8 cellular contexts compared by ENCODE assay signal in genomic region chr1:204127597-204128242, GRCh38. TPM values are rescaled to one million over a fixed set of nuclear protein-coding genes. Genes with fewer than 3 reads are reported as not detected.
DNase-seq lines count a peak whose midpoint lies in the region; ATAC-seq and TF ChIP-seq lines count a peak whose summit lies in the region.

No MANE protein-coding gene starts in this region.

- no peak overlapping the region for H3K4me3 Mint-ChIP-seq in MCF 10A (ENCODE audit: unreplicated experiment)

- H3K27me3 ChIP-seq in stomach = no peaks in the 10 kb centered on the region

- H3K4me1 Mint-ChIP-seq in MCF 10A (ENCODE audit: insufficient read depth, unreplicated experiment) = peaks cover 55% of the 10 kb centered on the region

- peaks cover 39% of the 10 kb centered on the region for H3K36me3 Mint-ChIP-seq in MCF 10A (ENCODE audit: insufficient read depth, unreplicated experiment)

- no TSS peak for BruUV-seq in MCF 10A (replicated peaks; lab: Mats Ljungman, UMichigan)

- peak; percentile 51 for DNase-seq in Caki2 (ENCODE audit: low read depth)
- DNase-seq in HS-5 (ENCODE audit: low read depth) = peak; percentile 60
- peak; percentile 54 for DNase-seq in NCI-H774 (lab: John Stamatoyannopoulos, UW)
- DNase-seq in MCF 10A (ENCODE audit: unreplicated experiment) = peak; percentile 96
- DNase-seq in islet precursor cell = peak; percentile 86
- DNase-seq in stomach = peak; percentile 72
- DNase-seq in activated effector memory CD4-positive, alpha-beta T cell treated with anti-CD3 and anti-CD28 coated beads, Interleukin-2, amount 50 U/mL, for 16 hours = no peak

- no peak for ATAC-seq in GM21529 (IDR thresholded peaks at IDR 0.05; ENCODE audit: unreplicated experiment)

- no peaks in the 10 kb centered on the region for H3K9me3 Mint-ChIP-seq in MCF 10A (ENCODE audit: unreplicated experiment)

- no peaks in the 10 kb centered on the region for H3K9me3 ChIP-seq in stomach

- no peaks in the 10 kb centered on the region for H3K27me3 Mint-ChIP-seq in MCF 10A (ENCODE audit: insufficient read depth, unreplicated experiment)

- CTCF ChIA-PET in MCF 10A (lab: Yijun Ruan, JAX) = interaction anchor here (0.6 to 16.6 kb wide), 40 partner anchors 11 to 1481 kb away, joined by 3 to 452 read pairs (median 6); partner anchors contain the start of genes ETNK2, SNRPE and SOX13

- POLR2A ChIA-PET in MCF 10A (lab: Yijun Ruan, JAX) = interaction anchor here (0.6 to 8.3 kb wide), 9 partner anchors 9 to 300 kb away, joined by 3 to 174 read pairs (median 4); partner anchors contain the start of genes SNRPE and SOX13

- in situ Hi-C loops in Caki2 (cut with HindIII; ENCODE audit: low pct_unique_long_range_greater_than_20kb, low sequenced_read_pairs) = loop anchor here (25.0 kb wide), 1 partner anchor 265 kb away; the partner anchor contains the start of gene SNRPE

- peaks cover 21 to 57% (median 39%) of the 10 kb centered on the region in 4 donors for H3K4me1 ChIP-seq in stomach

- intact Hi-C loops in MCF 10A (cut with micrococcal nuclease) (loop anchor here (1.0 to 10.0 kb wide), 8 partner anchors 54 to 785 kb away; partner anchors contain the start of genes ATP2B4, SNRPE and SOX13), stomach (cut with DNase I; ENCODE audit: low total_unique reads) (loop anchor here (5.0 kb wide), 3 partner anchors 50 to 265 kb away; partner anchors contain the start of gene SNRPE)

- peaks cover 13 to 38% (median 38%) of the 10 kb centered on the region in 4 donors for H3K36me3 ChIP-seq in stomach

- no peak overlapping the region for H3K4me3 ChIP-seq in stomach

- peak; percentile 100 for TF ChIP-seq CTCF in MCF 10A (IDR thresholded peaks at IDR 0.05; ENCODE audit: unreplicated experiment)
- peak in 5 of 7 experiments; percentile 88 to 97 (median 95) for TF ChIP-seq CTCF in stomach (IDR thresholded peaks at IDR 0.05)

- peak overlapping the region in 4 of 5 donors; percentile 9 to 67 (median 58) for H3K27ac ChIP-seq in stomach

- WGBS in stomach, 5 donors = 18 to 37% (median 31%) methylated on average over 5 of the region's 5 CpGs

- H3K27ac Mint-ChIP-seq in MCF 10A (ENCODE audit: low read depth, unreplicated experiment) = peak overlapping the region; percentile 63

- no peak for TF ChIP-seq EP300 in stomach (IDR thresholded peaks at IDR 0.05)

- no peak for TF ChIP-seq POLR2A in stomach (IDR thresholded peaks at IDR 0.05)

RNA-seq across cellular contexts. Expression of gene ETNK2, which starts 24.1 kb away (rescaled TPM):
- 5.3 and 5.6 TPM in 2 replicates for total RNA-seq in Caki2 (2014; rRNA removed; shearing (Covaris generic); ENCODE audit: low replicate concordance)
- total RNA-seq in MCF 10A (2022) = 6.7 and 9.5 TPM in 2 replicates
- total RNA-seq in stomach = 10 to 100 TPM in 1 of 5 donors, 1 to 10 TPM in 3, under 1 TPM in 1; 0.45 to 12.2 (median 6.6) TPM
- polyA plus RNA-seq in stomach = 1 to 10 TPM; 3.8 to 8.1 (median 7.8) TPM

RNA-seq across cellular contexts. Expression of gene REN, which starts 38.4 kb away (rescaled TPM):
- not detected in 2 replicates for total RNA-seq in Caki2 (2014; rRNA removed; shearing (Covaris generic); ENCODE audit: low replicate concordance)
- total RNA-seq in MCF 10A (2022) = not detected in 2 replicates
- not detected for total RNA-seq in stomach
- polyA plus RNA-seq in stomach = under 1 TPM in 1 of 3 donors, not detected in 2; 0.08 TPM

RNA-seq across cellular contexts. Expression of gene SOX13, which starts 54.8 kb away (rescaled TPM):
- 0.06 and 3.4 TPM in 2 replicates for total RNA-seq in Caki2 (2014; rRNA removed; shearing (Covaris generic); ENCODE audit: low replicate concordance)
- total RNA-seq in MCF 10A (2022) (23.7 and 32.8 TPM in 2 replicates), stomach (10 to 100 TPM; 10.5 to 42.6 (median 11.9) TPM)
- polyA plus RNA-seq in stomach = 1 to 10 TPM; 4.1 to 7.3 (median 7.2) TPM
